In the genomic region with DNA sequence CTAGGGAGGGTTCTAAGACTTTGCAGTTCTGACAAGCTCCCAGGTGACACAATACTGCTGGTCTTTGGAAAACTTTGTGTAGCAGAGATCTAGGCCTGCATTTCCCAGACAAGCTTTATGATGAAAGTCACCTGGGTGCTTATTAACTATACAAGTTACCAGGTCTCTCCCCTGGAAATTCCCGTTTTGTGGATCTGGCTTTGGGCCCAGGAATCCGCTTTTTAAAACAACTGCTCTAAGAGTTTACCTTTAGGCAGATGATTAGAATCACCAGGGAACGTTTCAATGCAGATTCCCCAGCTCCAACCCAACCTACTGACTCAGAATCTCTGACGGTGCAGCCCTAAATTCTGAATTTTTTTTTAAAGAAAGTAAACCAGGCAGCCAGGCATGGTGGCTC, we compare ENCODE assay signal across 18 cellular contexts.
"Had no signal": no experiment of that assay in that cellular context is flagged by ENCODE, and none has a peak within 500 bp of the region (broad histone marks: within the 10 kb centered on the region; RNA-seq: fewer than 3 reads in every experiment).

No MANE protein-coding gene starts in this region.

- H3K4me1 Mint-ChIP-seq: activated CD4-positive, alpha-beta T cell treated with anti-CD3 and anti-CD28 coated beads, Interleukin-2, amount 10 ng/mL, durations not matched to agents 24 days and 14 days; stimulated activated naive CD8-positive, alpha-beta T cell treated with anti-CD3 and anti-CD28 coated beads, Interleukin-15, amount 100 ng/mL, for 72 hours had no signal

- H3K27me3 ChIP-seq: spleen had no signal

- DNase-seq: activated CD4-positive, alpha-beta T cell treated with anti-CD3 and anti-CD28 coated beads, Interleukin-2, amount 10 ng/mL, durations not matched to agents 24 days and 14 days; activated CD4-positive, CD25-positive, alpha-beta regulatory T cell; activated CD8-positive, alpha-beta memory T cell treated with anti-CD3 and anti-CD28 coated beads for 24 hours; activated naive CD8-positive, alpha-beta T cell treated with anti-CD3 and anti-CD28 coated beads, Interleukin-2, amount 10 ng/mL, durations not matched to agents 7 days and 5 days; anterior cingulate cortex; effector memory CD4-positive, alpha-beta T cell; hippocampal formation; kidney; left ventricle myocardium superior; mesenchymal stem cell; posterior cingulate gyrus; right cardiac atrium; spleen; stimulated activated naive CD8-positive, alpha-beta T cell treated with anti-CD3 and anti-CD28 coated beads, Interleukin-15, amount 100 ng/mL, for 72 hours had no signal

- H3K27me3 Mint-ChIP-seq: activated CD4-positive, alpha-beta T cell treated with anti-CD3 and anti-CD28 coated beads, Interleukin-2, amount 10 ng/mL, durations not matched to agents 24 days and 14 days; activated naive CD8-positive, alpha-beta T cell treated with anti-CD3 and anti-CD28 coated beads, Interleukin-2, amount 10 ng/mL, durations not matched to agents 7 days and 5 days; dendritic cell treated with granulocyte-macrophage colony-stimulating factor and Interleukin-4, amounts not matched to agents 40 ng/mL and 50 ng/mL, for 4 days; stimulated activated naive CD8-positive, alpha-beta T cell treated with anti-CD3 and anti-CD28 coated beads, Interleukin-15, amount 100 ng/mL, for 72 hours had no signal

- H3K27ac ChIP-seq: spleen had no signal

- H3K36me3 ChIP-seq: spleen had no signal

- H3K9me3 ChIP-seq: spleen had no signal

- ATAC-seq: left ventricle myocardium superior; natural killer cell treated with Interleukin-12 subunit alpha and Interleukin-12 subunit beta and Interleukin-15 and Interleukin-18, amount 100 ng/mL, for 72 hours; right cardiac atrium; stimulated activated naive CD8-positive, alpha-beta T cell treated with anti-CD3 and anti-CD28 coated beads, Interleukin-15, amount 100 ng/mL, for 72 hours had no signal

- H3K4me3 Mint-ChIP-seq: activated CD4-positive, alpha-beta T cell treated with anti-CD3 and anti-CD28 coated beads, Interleukin-2, amount 10 ng/mL, durations not matched to agents 24 days and 14 days; activated naive CD8-positive, alpha-beta T cell treated with anti-CD3 and anti-CD28 coated beads, Interleukin-2, amount 10 ng/mL, durations not matched to agents 7 days and 5 days; activated T-helper 1 cell treated with anti-CD3 and anti-CD28 coated beads, Interleukin-12 subunit alpha, Interleukin-12 subunit beta, Interleukin-2, Interleukin-4 antibody, amounts not matched to agents 30 ng/mL and 10 ng/mL and 1 ng/mL, durations not matched to agents 14 hours and 24 hours and 36 hours; dendritic cell treated with granulocyte-macrophage colony-stimulating factor and Interleukin-4, amounts not matched to agents 40 ng/mL and 50 ng/mL, for 4 days; natural killer cell treated with Interleukin-12 subunit alpha and Interleukin-12 subunit beta and Interleukin-15 and Interleukin-18, amount 100 ng/mL, for 72 hours; stimulated activated naive CD8-positive, alpha-beta T cell treated with anti-CD3 and anti-CD28 coated beads, Interleukin-15, amount 100 ng/mL, for 72 hours; type B pancreatic cell had no signal

- H3K9me3 Mint-ChIP-seq: activated CD4-positive, alpha-beta T cell treated with anti-CD3 and anti-CD28 coated beads, Interleukin-2, amount 10 ng/mL, durations not matched to agents 24 days and 14 days; activated naive CD8-positive, alpha-beta T cell treated with anti-CD3 and anti-CD28 coated beads, Interleukin-2, amount 10 ng/mL, durations not matched to agents 7 days and 5 days; activated T-helper 1 cell treated with anti-CD3 and anti-CD28 coated beads, Interleukin-12 subunit alpha, Interleukin-12 subunit beta, Interleukin-2, Interleukin-4 antibody, amounts not matched to agents 30 ng/mL and 10 ng/mL and 1 ng/mL, durations not matched to agents 14 hours and 24 hours and 36 hours; dendritic cell treated with granulocyte-macrophage colony-stimulating factor and Interleukin-4, amounts not matched to agents 40 ng/mL and 50 ng/mL, for 4 days; natural killer cell treated with Interleukin-12 subunit alpha and Interleukin-12 subunit beta and Interleukin-15 and Interleukin-18, amount 100 ng/mL, for 72 hours; stimulated activated naive CD8-positive, alpha-beta T cell treated with anti-CD3 and anti-CD28 coated beads, Interleukin-15, amount 100 ng/mL, for 72 hours; type B pancreatic cell had no signal

- H3K36me3 Mint-ChIP-seq: activated naive CD8-positive, alpha-beta T cell treated with anti-CD3 and anti-CD28 coated beads, Interleukin-2, amount 10 ng/mL, durations not matched to agents 7 days and 5 days; natural killer cell treated with Interleukin-12 subunit alpha and Interleukin-12 subunit beta and Interleukin-15 and Interleukin-18, amount 100 ng/mL, for 72 hours; type B pancreatic cell had no signal

- H3K4me3 ChIP-seq: spleen had no signal

- FAIRE-seq: kidney had no signal

- H3K27ac Mint-ChIP-seq: activated CD4-positive, alpha-beta T cell treated with anti-CD3 and anti-CD28 coated beads, Interleukin-2, amount 10 ng/mL, durations not matched to agents 24 days and 14 days; activated naive CD8-positive, alpha-beta T cell treated with anti-CD3 and anti-CD28 coated beads, Interleukin-2, amount 10 ng/mL, durations not matched to agents 7 days and 5 days; activated T-helper 1 cell treated with anti-CD3 and anti-CD28 coated beads, Interleukin-12 subunit alpha, Interleukin-12 subunit beta, Interleukin-2, Interleukin-4 antibody, amounts not matched to agents 30 ng/mL and 10 ng/mL and 1 ng/mL, durations not matched to agents 14 hours and 24 hours and 36 hours; dendritic cell treated with granulocyte-macrophage colony-stimulating factor and Interleukin-4, amounts not matched to agents 40 ng/mL and 50 ng/mL, for 4 days; natural killer cell treated with Interleukin-12 subunit alpha and Interleukin-12 subunit beta and Interleukin-15 and Interleukin-18, amount 100 ng/mL, for 72 hours; stimulated activated naive CD8-positive, alpha-beta T cell treated with anti-CD3 and anti-CD28 coated beads, Interleukin-15, amount 100 ng/mL, for 72 hours; type B pancreatic cell had no signal
